Comparison of ENCODE assay signal across 22 cellular contexts in the genomic region with DNA sequence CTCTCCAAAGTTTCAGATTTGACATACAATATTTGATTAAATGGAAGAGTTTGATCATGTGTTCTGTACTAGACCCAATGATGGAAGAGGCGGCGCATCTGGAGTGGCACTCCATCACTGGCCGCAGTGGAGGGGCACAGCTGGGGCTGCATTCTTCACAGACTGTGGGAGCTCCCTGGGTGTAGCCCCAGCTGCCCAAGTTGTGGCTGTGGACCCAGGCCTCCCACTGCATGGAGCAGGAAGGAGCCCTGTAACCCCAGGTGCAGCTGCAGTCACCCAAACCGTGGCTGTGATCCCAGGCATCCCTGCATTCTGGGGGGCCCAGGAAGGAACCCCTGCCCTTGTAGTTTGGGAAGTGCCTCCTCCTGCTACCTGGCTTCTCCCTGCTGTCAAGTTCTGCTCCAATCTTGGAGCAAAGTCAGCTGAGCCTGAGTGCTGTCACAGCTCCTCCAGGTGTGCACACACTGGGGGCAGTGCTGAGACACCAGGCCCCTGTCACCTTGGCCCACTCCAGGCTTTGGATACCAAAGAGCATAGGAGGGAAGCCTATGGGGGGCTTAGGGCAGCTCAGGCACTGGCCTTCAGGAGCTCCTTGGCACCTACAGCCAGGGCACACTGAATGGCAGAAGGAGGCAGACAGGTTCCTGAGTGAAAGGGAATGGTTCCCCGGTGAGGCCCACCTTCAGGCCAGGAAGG.
"Had no signal": no experiment of that assay in that cellular context is flagged by ENCODE, and none has a peak within 500 bp of the region (broad histone marks: within the 10 kb centered on the region; RNA-seq: fewer than 3 reads in every experiment).

No MANE protein-coding gene starts in this region.

- H3K27me3 Mint-ChIP-seq: activated CD4-positive, alpha-beta memory T cell treated with anti-CD3 and anti-CD28 coated beads, Interleukin-2, amount 10 ng/mL, durations not matched to agents 7 days and 5 days; activated CD4-positive, alpha-beta T cell treated with anti-CD3 and anti-CD28 coated beads, Interleukin-2, amount 10 ng/mL, durations not matched to agents 7 days and 5 days; activated naive CD4-positive, alpha-beta T cell treated with anti-CD3 and anti-CD28 coated beads, Interleukin-2, amount 10 ng/mL, durations not matched to agents 7 days and 5 days; activated naive CD8-positive, alpha-beta T cell treated with anti-CD3 and anti-CD28 coated beads, Interleukin-2, amount 10 ng/mL, durations not matched to agents 7 days and 5 days; activated T-cell treated with anti-CD3 and anti-CD28 coated beads, Interleukin-2, amount 50 U/mL, for 24 hours; effector memory CD8-positive, alpha-beta T cell had no signal

- ATAC-seq: activated naive CD4-positive, alpha-beta T cell treated with anti-CD3 and anti-CD28 coated beads, Interleukin-2, amount 50 U/mL, for 72 hours; activated T-cell treated with anti-CD3 and anti-CD28 coated beads, Interleukin-2, amount 50 U/mL, for 72 hours; effector memory CD8-positive, alpha-beta T cell had no signal

- H3K27me3 ChIP-seq: brain microvascular endothelial cell had no signal

- H3K27ac ChIP-seq: brain microvascular endothelial cell, epithelial cell of prostate had no signal

- H3K36me3 ChIP-seq: brain microvascular endothelial cell had no signal

- H3K9me3 Mint-ChIP-seq: activated CD4-positive, alpha-beta T cell treated with anti-CD3 and anti-CD28 coated beads, Interleukin-2, amount 10 ng/mL, durations not matched to agents 7 days and 5 days had no signal

- DNase-seq: activated CD4-positive, alpha-beta memory T cell treated with anti-CD3 and anti-CD28 coated beads, Interleukin-2, amount 10 ng/mL, durations not matched to agents 7 days and 5 days; activated CD4-positive, alpha-beta T cell treated with anti-CD3 and anti-CD28 coated beads for 1 hour; activated CD4-positive, alpha-beta T cell treated with anti-CD3 and anti-CD28 coated beads for 4 hours; activated CD4-positive, alpha-beta T cell treated with anti-CD3 and anti-CD28 coated beads, Interleukin-2, amount 10 ng/mL, durations not matched to agents 7 days and 5 days; activated CD4-positive, alpha-beta T cell treated with anti-CD3 and anti-CD28 coated beads, Interleukin-2, amount 50 U/mL, for 4 hours; activated CD8-positive, alpha-beta memory T cell treated with anti-CD3 and anti-CD28 coated beads, Interleukin-2, amount 50 U/mL, for 48 hours; activated gamma-delta T cell; activated naive CD4-positive, alpha-beta T cell; activated naive CD4-positive, alpha-beta T cell treated with anti-CD3 and anti-CD28 coated beads, Interleukin-2, amount 10 ng/mL, durations not matched to agents 7 days and 5 days; activated naive CD8-positive, alpha-beta T cell treated with anti-CD3 and anti-CD28 coated beads, Interleukin-2, amount 10 ng/mL, durations not matched to agents 7 days and 5 days; activated T-cell treated with anti-CD3 and anti-CD28 coated beads for 4 hours; activated T-cell treated with anti-CD3 and anti-CD28 coated beads, Interleukin-2, amount 50 U/mL, for 24 hours; activated T-cell treated with anti-CD3 and anti-CD28 coated beads, Interleukin-2, amount 50 U/mL, for 72 hours; brain microvascular endothelial cell; cortex of kidney; dermis blood vessel endothelial cell; effector CD4-positive, alpha-beta T cell; effector memory CD8-positive, alpha-beta T cell; foreskin fibroblast; T-helper 2 cell had no signal

- H3K27ac Mint-ChIP-seq: activated CD4-positive, alpha-beta memory T cell treated with anti-CD3 and anti-CD28 coated beads, Interleukin-2, amount 10 ng/mL, durations not matched to agents 7 days and 5 days; activated CD4-positive, alpha-beta T cell treated with anti-CD3 and anti-CD28 coated beads, Interleukin-2, amount 10 ng/mL, durations not matched to agents 7 days and 5 days; activated naive CD4-positive, alpha-beta T cell treated with anti-CD3 and anti-CD28 coated beads, Interleukin-2, amount 10 ng/mL, durations not matched to agents 7 days and 5 days; activated naive CD4-positive, alpha-beta T cell treated with anti-CD3 and anti-CD28 coated beads, Interleukin-2, amount 50 U/mL, for 72 hours; activated naive CD8-positive, alpha-beta T cell treated with anti-CD3 and anti-CD28 coated beads, Interleukin-2, amount 10 ng/mL, durations not matched to agents 7 days and 5 days; activated T-cell treated with anti-CD3 and anti-CD28 coated beads, Interleukin-2, amount 50 U/mL, for 24 hours; activated T-cell treated with anti-CD3 and anti-CD28 coated beads, Interleukin-2, amount 50 U/mL, for 72 hours; effector memory CD8-positive, alpha-beta T cell had no signal

- H3K36me3 Mint-ChIP-seq: activated naive CD4-positive, alpha-beta T cell treated with anti-CD3 and anti-CD28 coated beads, Interleukin-2, amount 10 ng/mL, durations not matched to agents 7 days and 5 days; activated naive CD4-positive, alpha-beta T cell treated with anti-CD3 and anti-CD28 coated beads, Interleukin-2, amount 50 U/mL, for 72 hours; activated naive CD8-positive, alpha-beta T cell treated with anti-CD3 and anti-CD28 coated beads, Interleukin-2, amount 10 ng/mL, durations not matched to agents 7 days and 5 days had no signal

- H3K4me3 Mint-ChIP-seq: activated CD4-positive, alpha-beta memory T cell treated with anti-CD3 and anti-CD28 coated beads, Interleukin-2, amount 10 ng/mL, durations not matched to agents 7 days and 5 days; activated CD4-positive, alpha-beta T cell treated with anti-CD3 and anti-CD28 coated beads, Interleukin-2, amount 10 ng/mL, durations not matched to agents 7 days and 5 days; activated naive CD4-positive, alpha-beta T cell treated with anti-CD3 and anti-CD28 coated beads, Interleukin-2, amount 10 ng/mL, durations not matched to agents 7 days and 5 days; activated naive CD8-positive, alpha-beta T cell treated with anti-CD3 and anti-CD28 coated beads, Interleukin-2, amount 10 ng/mL, durations not matched to agents 7 days and 5 days; activated T-cell treated with anti-CD3 and anti-CD28 coated beads, Interleukin-2, amount 50 U/mL, for 24 hours; activated T-cell treated with anti-CD3 and anti-CD28 coated beads, Interleukin-2, amount 50 U/mL, for 72 hours; effector memory CD8-positive, alpha-beta T cell had no signal

- H3K4me1 Mint-ChIP-seq: activated CD4-positive, alpha-beta memory T cell treated with anti-CD3 and anti-CD28 coated beads, Interleukin-2, amount 10 ng/mL, durations not matched to agents 7 days and 5 days; activated CD4-positive, alpha-beta T cell treated with anti-CD3 and anti-CD28 coated beads, Interleukin-2, amount 10 ng/mL, durations not matched to agents 7 days and 5 days; activated naive CD4-positive, alpha-beta T cell treated with anti-CD3 and anti-CD28 coated beads, Interleukin-2, amount 10 ng/mL, durations not matched to agents 7 days and 5 days; activated naive CD8-positive, alpha-beta T cell treated with anti-CD3 and anti-CD28 coated beads, Interleukin-2, amount 10 ng/mL, durations not matched to agents 7 days and 5 days had no signal
